ENCODE assay signal across 9 cellular contexts in genomic region chr4:15963001-15963451, GRCh38. TPM values are rescaled to one million over a fixed set of nuclear protein-coding genes. Genes with fewer than 3 reads are reported as not detected.
DNase-seq lines count a peak whose midpoint lies in the region; ATAC-seq, FAIRE-seq and TF ChIP-seq lines count a peak whose summit lies in the region.
"Had no signal": no experiment of that assay in that cellular context is flagged by ENCODE, and none has a peak within 500 bp of the region (broad histone marks: within the 10 kb centered on the region; RNA-seq: fewer than 3 reads in every experiment).

Gene FGFBP2 (minus strand): TSS chr4:15963175. CDS start chr4:15963129, 46 bp downstream.

- H2AFZ ChIP-seq in SK-N-SH (ENCODE audit: low read depth): no peak within 1 kb of the TSS

- ATAC-seq in HG03342 (IDR thresholded peaks at IDR 0.05; ENCODE audit: unreplicated experiment): peak; percentile 15

- WGBS in SK-N-SH (ENCODE audit: low lambda C conversion rate): 57% methylated on average over 8 of the region's 9 CpGs

- no peaks in the 10 kb centered on the region for H3F3A ChIP-seq in SK-N-SH (replicated peaks; ENCODE audit: insufficient read depth)

- H3K9me2 ChIP-seq in SK-N-SH: no peaks in the 10 kb centered on the region

- no peak within 1 kb of the TSS for H3K27ac ChIP-seq in A673 (ENCODE audit: low read depth, low read length, poor library complexity, severe bottlenecking)
- H3K27ac ChIP-seq in SK-N-SH (ENCODE audit: low read depth in 2 of 2, low read length in 1 of 2): no peak within 1 kb of the TSS

- intact Hi-C loops in A673 (cut with micrococcal nuclease; ENCODE audit: unreplicated experiment): loop anchor here (2.0 to 5.0 kb wide), 2 partner anchors 39 to 302 kb away; no protein-coding TSS in a partner anchor

- H3K27me3 ChIP-seq in A673 (replicated peaks; ENCODE audit: insufficient read depth, low read depth, low read length, poor library complexity) (no peaks in the 10 kb centered on the region), SK-N-SH (ENCODE audit: insufficient read depth) (no peaks in the 10 kb centered on the region)

- no peak within 1 kb of the TSS for H3K9ac ChIP-seq in SK-N-SH

- CTCF ChIA-PET in A673 (lab: Charles Lee) (interaction anchor here (1.8 to 1.9 kb wide), 2 partner anchors 157 to 302 kb away, joined by 6 to 9 read pairs; no protein-coding TSS in a partner anchor), SK-N-SH (lab: Yijun Ruan, JAX) (interaction anchor here (0.5 to 5.4 kb wide), 21 partner anchors 9 to 301 kb away, joined by 3 to 60 read pairs (median 3); no protein-coding TSS in a partner anchor)

- no peak within 1 kb of the TSS for H3K4me2 ChIP-seq in SK-N-SH

- TF ChIP-seq RAD21 in SK-N-SH (IDR thresholded peaks at IDR 0.05; ENCODE audit: low read length): peak; percentile 79

- POLR2A ChIA-PET in A673 (lab: Charles Lee; ENCODE audit: low non-redundant PET) (no interaction called here), SK-N-SH (lab: Yijun Ruan, JAX) (no interaction called here)

- no peak for TF ChIP-seq EP300 in SK-N-SH (IDR thresholded peaks at IDR 0.05; ENCODE audit: borderline replicate concordance in 1 of 2, low read depth in 1 of 2, low read length in 1 of 2)

- H3K79me2 ChIP-seq in SK-N-SH (ENCODE audit: insufficient read depth): no peaks in the 10 kb centered on the region

- TF ChIP-seq CTCF in A673 (conservative IDR thresholded peaks at IDR 0.05; ENCODE audit: low read depth, low read length) (peak; percentile 68), SK-N-SH (IDR thresholded peaks at IDR 0.05) (peak; percentile 62)

- DNase-seq in A673 (ENCODE audit: low spot score): peak; percentile 75
- DNase-seq in GM12891 (ENCODE audit: insufficient read length, low spot score): peak; percentile 10
- peak; percentile 75 for DNase-seq in SK-N-SH
- DNase-seq in amniotic epithelial cell (ENCODE audit: low read depth): peak; percentile 33
- peak; percentile 59 for DNase-seq in kidney tubule cell (ENCODE audit: low spot score)
- peak; percentile 11 for DNase-seq in stimulated activated CD8-positive, alpha-beta memory T cell treated with anti-CD3 and anti-CD28 coated beads, Interleukin-15, amount 100 ng/mL, for 24 hours (ENCODE audit: low read depth)
- DNase-seq in DMS79 (lab: John Stamatoyannopoulos, UW): no peak

- TF ChIP-seq POLR2A in GM12891 (IDR thresholded peaks at IDR 0.05; ENCODE audit: low read depth, low read length): no peak

- no peaks in the 10 kb centered on the region for H4K20me1 ChIP-seq in SK-N-SH (ENCODE audit: insufficient read depth)

- H3K36me3 ChIP-seq in A673 (ENCODE audit: insufficient read depth, low read length, poor library complexity, severe bottlenecking): no peaks in the 10 kb centered on the region
- no peaks in the 10 kb centered on the region for H3K36me3 ChIP-seq in SK-N-SH (replicated peaks in 1 of 2; ENCODE audit: control insufficient read depth in 1 of 2, insufficient read depth in 2 of 2, low read length in 1 of 2)
- H3K36me3 ChIP-seq: HAP-1 had no signal

- FAIRE-seq in GM12891 (lab: Jason Lieb, UNC): peak; percentile 51

- H3K4me3 ChIP-seq in A673 (ENCODE audit: low read depth, low read length, poor library complexity, severe bottlenecking) (no peak within 1 kb of the TSS), SK-N-SH (ENCODE audit: low read depth in 2 of 2, low read length in 1 of 2) (no peak within 1 kb of the TSS; a peak in 1 of 4 replicates)
- H3K4me3 ChIP-seq: HAP-1 had no signal

- H3K9me3 ChIP-seq in A673 (ENCODE audit: low read depth, low read length, poor library complexity, severe bottlenecking) (no peaks in the 10 kb centered on the region), SK-N-SH (no peaks in the 10 kb centered on the region)
- H3K9me3 ChIP-seq: HAP-1 had no signal

- H3K4me1 ChIP-seq in A673 (ENCODE audit: insufficient read depth, low read length, poor library complexity, severe bottlenecking) (no peaks in the 10 kb centered on the region), SK-N-SH (ENCODE audit: control insufficient read depth in 1 of 2, insufficient read depth in 2 of 2, low read depth in 1 of 2, low read length in 1 of 2) (peaks cover 0 to 9% of the 10 kb centered on the region in 2 experiments; a peak in 1 of 4 replicates)
- H3K4me1 ChIP-seq: HAP-1 had no signal

- no TSS peak for BruUV-seq in A673 (replicated peaks; lab: Mats Ljungman, UMichigan)

TF ChIP-seq in GM12891, 5 proteins besides CTCF, POLR2A, EP300 and RAD21:
- no peak for TF ChIP-seq POU2F2 (IDR thresholded peaks at IDR 0.05; ENCODE audit: low read depth, low read length)
- TF ChIP-seq PAX5 (IDR thresholded peaks at IDR 0.05; ENCODE audit: insufficient read depth, low read length, severe bottlenecking): no peak
- TF ChIP-seq POLR2AphosphoS5 (IDR thresholded peaks at IDR 0.05; ENCODE audit: low read depth, low read length): no peak
- no peak for TF ChIP-seq TAF1 (IDR thresholded peaks at IDR 0.05; ENCODE audit: low read depth, low read length)
- TF ChIP-seq SPI1 (IDR thresholded peaks at IDR 0.05; ENCODE audit: low read depth, low read length): no peak

TF ChIP-seq in SK-N-SH, 30 proteins besides CTCF, POLR2A, EP300 and RAD21:
- TF ChIP-seq TEAD4 (IDR thresholded peaks at IDR 0.05; ENCODE audit: borderline replicate concordance, insufficient read depth) (no peak), YY1 (IDR thresholded peaks at IDR 0.05; ENCODE audit: low read depth) (no peak), SIN3A (IDR thresholded peaks at IDR 0.05; ENCODE audit: borderline replicate concordance, low read depth, low read length) (no peak), IRF3 (IDR thresholded peaks at IDR 0.05; ENCODE audit: low read depth, low read length) (no peak), FOSL2 (IDR thresholded peaks at IDR 0.05; ENCODE audit: borderline replicate concordance, low read depth) (no peak), PBX3 (IDR thresholded peaks at IDR 0.05) (no peak), FOXJ3 (CRISPR knock-in tag; IDR thresholded peaks at IDR 0.05) (no peak), POLR2AphosphoS5 (IDR thresholded peaks at IDR 0.05; ENCODE audit: low read depth, low read length) (no peak), USF1 (IDR thresholded peaks at IDR 0.05; ENCODE audit: borderline replicate concordance, low read depth) (no peak), RCOR1 (IDR thresholded peaks at IDR 0.05; ENCODE audit: low read length) (0 out of 2 replicates have a peak, but pooled peaks have one; percentile 12), MXI1 (IDR thresholded peaks at IDR 0.05; ENCODE audit: low read depth, low read length) (no peak), SMC3 (IDR thresholded peaks at IDR 0.05; ENCODE audit: low read depth, low read length) (peak; percentile 79), GATA2 (CRISPR knock-in tag; IDR thresholded peaks at IDR 0.05) (no peak), MAX (IDR thresholded peaks at IDR 0.05; ENCODE audit: low read depth) (no peak)

RNA-seq across cellular contexts. Expression of gene FGFBP2, which starts in this region (rescaled TPM):
- not detected in 2 replicates for total RNA-seq in A673 (2021)
- polyA plus RNA-seq in GM12891 (2012; ENCODE audit: low read depth, missing spikeins): not detected
- 0.62 and 1.7 TPM in 2 replicates for polyA plus RNA-seq in SK-N-SH (2012; rRNA removed)
- polyA plus RNA-seq in SK-N-SH (2012; cell fraction: cytosol; rRNA removed): 1.1 and 2.0 TPM in 2 replicates
- polyA plus RNA-seq in SK-N-SH (2012; cell fraction: nucleus; rRNA removed): 0.56 and 1.2 TPM in 2 replicates

Comparison
In these comparisons a context has a peak if more than half of its experiments do, and no peak if none do; other contexts are left out.
1. Peak in DNase-seq in A673; RNA of the gene not detected or under 1 TPM.